In genomic region chr3:77539014-77539413, GRCh38 we compare ENCODE assay signal across 36 cellular contexts.
"Had no signal": no experiment of that assay in that cellular context is flagged by ENCODE, and none has a peak within 500 bp of the region (broad histone marks: within the 10 kb centered on the region; RNA-seq: fewer than 3 reads in every experiment).

No MANE protein-coding gene starts in this region.

- H3K4me3 ChIP-seq: adrenal gland, breast epithelium, cardiac muscle cell, coronary artery, dorsolateral prefrontal cortex, esophagus muscularis mucosa, gastrocnemius medialis, heart left ventricle had no signal

- H3K27me3 ChIP-seq: adrenal gland, breast epithelium, cardiac muscle cell, dorsolateral prefrontal cortex, esophagus muscularis mucosa, foreskin keratinocyte, gastrocnemius medialis, heart left ventricle had no signal

- H3K27me3 Mint-ChIP-seq: activated B cell treated with CpG ODN at 0.5 μM for 24 hours; activated CD8-positive, alpha-beta T cell treated with anti-CD3 and anti-CD28 coated beads for 36 hours; activated naive CD4-positive, alpha-beta T cell treated with anti-CD3 and anti-CD28 coated beads, Interleukin-2, amount 50 U/mL, for 24 hours; activated naive CD8-positive, alpha-beta T cell treated with anti-CD3 and anti-CD28 coated beads for 36 hours; activated naive CD8-positive, alpha-beta T cell treated with anti-CD3 and anti-CD28 coated beads, Interleukin-2, amount 50 U/mL, for 24 hours; activated T-helper 17 cell treated with anti-CD3 and anti-CD28 coated beads, Interleukin-2, amount 50 U/mL, for 72 hours; brain; central memory CD8-positive, alpha-beta T cell; dendritic cell treated with granulocyte-macrophage colony-stimulating factor and Interleukin-4, amounts not matched to agents 40 ng/mL and 50 ng/mL, for 4 days; T-helper 17 cell had no signal

- H3K36me3 Mint-ChIP-seq: activated naive CD4-positive, alpha-beta T cell treated with anti-CD3 and anti-CD28 coated beads, Interleukin-2, amount 50 U/mL, for 24 hours; activated naive CD8-positive, alpha-beta T cell treated with anti-CD3 and anti-CD28 coated beads for 36 hours had no signal

- H3K4me1 Mint-ChIP-seq: activated B cell treated with CpG ODN at 0.5 μM for 24 hours; activated naive CD4-positive, alpha-beta T cell treated with anti-CD3 and anti-CD28 coated beads, Interleukin-2, amount 50 U/mL, for 24 hours; activated naive CD8-positive, alpha-beta T cell treated with anti-CD3 and anti-CD28 coated beads for 36 hours; activated naive CD8-positive, alpha-beta T cell treated with anti-CD3 and anti-CD28 coated beads, Interleukin-2, amount 50 U/mL, for 24 hours; activated T-helper 17 cell treated with anti-CD3 and anti-CD28 coated beads, Interleukin-2, amount 50 U/mL, for 72 hours; central memory CD8-positive, alpha-beta T cell; T-helper 17 cell had no signal

- H3K27ac ChIP-seq: adrenal gland, breast epithelium, cardiac muscle cell, coronary artery, dorsolateral prefrontal cortex, esophagus muscularis mucosa, foreskin keratinocyte, gastrocnemius medialis, heart left ventricle, WERI-Rb-1 had no signal

- H3K27ac Mint-ChIP-seq: activated B cell treated with CpG ODN at 0.5 μM for 24 hours; activated CD8-positive, alpha-beta T cell treated with anti-CD3 and anti-CD28 coated beads for 36 hours; activated naive CD4-positive, alpha-beta T cell treated with anti-CD3 and anti-CD28 coated beads, Interleukin-2, amount 50 U/mL, for 24 hours; activated naive CD8-positive, alpha-beta T cell treated with anti-CD3 and anti-CD28 coated beads for 36 hours; activated naive CD8-positive, alpha-beta T cell treated with anti-CD3 and anti-CD28 coated beads, Interleukin-2, amount 50 U/mL, for 24 hours; activated T-helper 17 cell treated with anti-CD3 and anti-CD28 coated beads, Interleukin-2, amount 50 U/mL, for 72 hours; dendritic cell treated with granulocyte-macrophage colony-stimulating factor and Interleukin-4, amounts not matched to agents 40 ng/mL and 50 ng/mL, for 4 days; T-helper 17 cell; T-helper 2 cell treated with Interferon-gamma antibody and Interleukin-4, amounts not matched to agents 5 μg/mL and 100 μg/mL, for 36 hours had no signal

- H3K9me3 ChIP-seq: adrenal gland, breast epithelium, esophagus muscularis mucosa, gastrocnemius medialis had no signal

- H3K4me3 Mint-ChIP-seq: activated B cell treated with CpG ODN at 0.5 μM for 24 hours; activated CD8-positive, alpha-beta T cell treated with anti-CD3 and anti-CD28 coated beads for 36 hours; activated naive CD4-positive, alpha-beta T cell treated with anti-CD3 and anti-CD28 coated beads, Interleukin-2, amount 50 U/mL, for 24 hours; activated naive CD8-positive, alpha-beta T cell treated with anti-CD3 and anti-CD28 coated beads for 36 hours; activated naive CD8-positive, alpha-beta T cell treated with anti-CD3 and anti-CD28 coated beads, Interleukin-2, amount 50 U/mL, for 24 hours; activated T-cell treated with anti-CD3 and anti-CD28 coated beads, Interleukin-2, amount 50 U/mL, for 4 hours; activated T-helper 17 cell treated with anti-CD3 and anti-CD28 coated beads, Interleukin-2, amount 50 U/mL, for 72 hours; brain; central memory CD8-positive, alpha-beta T cell; dendritic cell treated with granulocyte-macrophage colony-stimulating factor and Interleukin-4, amounts not matched to agents 40 ng/mL and 50 ng/mL, for 4 days; T-helper 17 cell; T-helper 2 cell treated with Interferon-gamma antibody and Interleukin-4, amounts not matched to agents 5 μg/mL and 100 μg/mL, for 36 hours had no signal

- ATAC-seq: activated CD4-positive, CD25-positive, alpha-beta regulatory T cell treated with anti-CD3 and anti-CD28 coated beads, Interleukin-2, amount 50 U/mL, for 24 hours; activated CD8-positive, alpha-beta T cell treated with anti-CD3 and anti-CD28 coated beads for 36 hours; activated naive CD8-positive, alpha-beta T cell treated with anti-CD3 and anti-CD28 coated beads, Interleukin-2, amount 50 U/mL, for 24 hours; activated T-cell treated with anti-CD3 and anti-CD28 coated beads, Interleukin-2, amount 50 U/mL, for 4 hours; activated T-helper 17 cell treated with anti-CD3 and anti-CD28 coated beads, Interleukin-2, amount 50 U/mL, for 72 hours; foreskin keratinocyte; gastrocnemius medialis; heart left ventricle; T-helper 17 cell had no signal

- H3K4me1 ChIP-seq: adrenal gland, breast epithelium, esophagus muscularis mucosa, gastrocnemius medialis, heart left ventricle had no signal

- H3K36me3 ChIP-seq: adrenal gland, breast epithelium, cardiac muscle cell, esophagus muscularis mucosa, gastrocnemius medialis, heart left ventricle, WERI-Rb-1 had no signal

- DNase-seq: activated B cell treated with CpG ODN at 0.5 μM for 24 hours; activated CD4-positive, alpha-beta T cell treated with anti-CD3 and anti-CD28 coated beads for 48 hours; activated CD4-positive, alpha-beta T cell treated with anti-CD3 and anti-CD28 coated beads, Interleukin-2, amount 50 U/mL, for 1 hour; activated CD4-positive, alpha-beta T cell treated with anti-CD3 and anti-CD28 coated beads, Interleukin-2, amount 50 U/mL, for 48 hours; activated CD8-positive, alpha-beta memory T cell treated with anti-CD3 and anti-CD28 coated beads for 24 hours; activated CD8-positive, alpha-beta T cell treated with anti-CD3 and anti-CD28 coated beads for 36 hours; activated effector memory CD4-positive, alpha-beta T cell treated with Interleukin-2 at 50 U/mL for 16 hours; activated gamma-delta T cell treated with Interleukin-2 at 50 U/mL for 16 hours; activated naive CD4-positive, alpha-beta T cell treated with Interleukin-2 at 50 U/mL for 16 hours; activated naive CD8-positive, alpha-beta T cell treated with anti-CD3 and anti-CD28 coated beads for 36 hours; activated naive CD8-positive, alpha-beta T cell treated with anti-CD3 and anti-CD28 coated beads, Interleukin-2, amount 50 U/mL, for 24 hours; activated T-cell treated with anti-CD3 and anti-CD28 coated beads, Interleukin-2, amount 50 U/mL, for 4 hours; adrenal gland; amygdala; aorta; dorsolateral prefrontal cortex; effector memory CD4-positive, alpha-beta T cell; erythroblast; foreskin keratinocyte; gastrocnemius medialis; glutamatergic neuron; heart left ventricle; T-helper 17 cell; T1000; WERI-Rb-1 had no signal
